1 cellular context compared by ENCODE assay signal in the genomic region with DNA sequence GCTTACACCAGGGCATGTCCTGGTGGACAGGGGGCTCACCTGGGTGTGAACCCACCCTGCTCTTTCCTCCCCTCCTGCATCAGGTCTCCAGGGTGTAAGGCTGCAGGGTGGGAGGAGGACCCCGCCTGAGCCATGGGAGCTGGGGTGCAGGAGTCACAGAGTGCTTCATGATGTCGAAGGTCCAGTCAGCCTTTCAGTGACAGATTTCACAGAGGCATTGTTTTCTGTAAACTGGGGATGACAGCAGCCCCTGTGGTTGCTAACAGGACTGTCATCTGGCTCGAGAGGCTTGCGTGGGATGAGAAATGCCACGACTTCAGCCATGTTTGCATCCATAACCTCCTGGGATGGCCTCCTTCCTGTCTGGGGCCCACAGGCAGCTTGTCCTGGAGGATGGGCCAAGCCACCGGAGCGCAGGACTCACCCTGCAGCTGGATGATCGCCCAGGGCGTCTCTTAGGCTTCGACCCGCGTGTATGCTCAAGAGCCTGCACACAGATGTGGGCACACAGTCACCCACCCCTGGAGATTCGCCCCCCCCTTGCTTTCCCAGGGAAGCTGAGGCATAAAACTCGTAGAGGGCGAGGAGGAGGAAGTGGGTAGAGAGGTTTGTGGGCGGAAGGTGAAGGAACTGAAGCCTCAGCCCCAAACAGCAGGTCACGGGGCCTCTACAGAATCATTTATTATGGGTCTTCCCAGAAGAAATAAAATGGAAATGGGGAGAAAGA.
TF ChIP-seq lines count a peak whose summit lies in the region.

No MANE protein-coding gene starts in this region.

TF ChIP-seq in HepG2, 621 proteins besides CTCF, POLR2A, EP300 and RAD21 (continues in another document):
- no peak for TF ChIP-seq PCBP1 (IDR thresholded peaks at IDR 0.05; ENCODE audit: borderline replicate concordance, low read depth, low read length)
- TF ChIP-seq FOSL2 (CRISPR knock-in tag; IDR thresholded peaks at IDR 0.05) = no peak
- TF ChIP-seq TEAD3 (CRISPR knock-in tag; optimal IDR thresholded peaks at IDR 0.05; ENCODE audit: borderline replicate concordance) = peak; percentile 38
- TF ChIP-seq, protein P1, sequence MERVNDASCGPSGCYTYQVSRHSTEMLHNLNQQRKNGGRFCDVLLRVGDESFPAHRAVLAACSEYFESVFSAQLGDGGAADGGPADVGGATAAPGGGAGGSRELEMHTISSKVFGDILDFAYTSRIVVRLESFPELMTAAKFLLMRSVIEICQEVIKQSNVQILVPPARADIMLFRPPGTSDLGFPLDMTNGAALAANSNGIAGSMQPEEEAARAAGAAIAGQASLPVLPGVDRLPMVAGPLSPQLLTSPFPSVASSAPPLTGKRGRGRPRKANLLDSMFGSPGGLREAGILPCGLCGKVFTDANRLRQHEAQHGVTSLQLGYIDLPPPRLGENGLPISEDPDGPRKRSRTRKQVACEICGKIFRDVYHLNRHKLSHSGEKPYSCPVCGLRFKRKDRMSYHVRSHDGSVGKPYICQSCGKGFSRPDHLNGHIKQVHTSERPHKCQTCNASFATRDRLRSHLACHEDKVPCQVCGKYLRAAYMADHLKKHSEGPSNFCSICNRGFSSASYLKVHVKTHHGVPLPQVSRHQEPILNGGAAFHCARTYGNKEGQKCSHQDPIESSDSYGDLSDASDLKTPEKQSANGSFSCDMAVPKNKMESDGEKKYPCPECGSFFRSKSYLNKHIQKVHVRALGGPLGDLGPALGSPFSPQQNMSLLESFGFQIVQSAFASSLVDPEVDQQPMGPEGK (CRISPR knock-in tag; IDR thresholded peaks at IDR 0.05) = 0 out of 2 replicates have a peak, but pooled peaks have one; percentile 13
- no peak for TF ChIP-seq FOXK2 (IDR thresholded peaks at IDR 0.05)
- TF ChIP-seq ZFP37 (CRISPR knock-in tag; IDR thresholded peaks at IDR 0.05; ENCODE audit: borderline replicate concordance) = no peak
- TF ChIP-seq, protein P2, sequence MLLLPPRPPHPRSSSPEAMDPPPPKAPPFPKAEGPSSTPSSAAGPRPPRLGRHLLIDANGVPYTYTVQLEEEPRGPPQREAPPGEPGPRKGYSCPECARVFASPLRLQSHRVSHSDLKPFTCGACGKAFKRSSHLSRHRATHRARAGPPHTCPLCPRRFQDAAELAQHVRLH (CRISPR knock-in tag; IDR thresholded peaks at IDR 0.05; ENCODE audit: borderline replicate concordance, low read depth) = no peak
- TF ChIP-seq ZNF367 (CRISPR knock-in tag; IDR thresholded peaks at IDR 0.05; ENCODE audit: borderline replicate concordance) = no peak
- TF ChIP-seq, protein P3, sequence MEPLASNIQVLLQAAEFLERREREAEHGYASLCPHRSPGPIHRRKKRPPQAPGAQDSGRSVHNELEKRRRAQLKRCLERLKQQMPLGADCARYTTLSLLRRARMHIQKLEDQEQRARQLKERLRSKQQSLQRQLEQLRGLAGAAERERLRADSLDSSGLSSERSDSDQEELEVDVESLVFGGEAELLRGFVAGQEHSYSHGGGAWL (CRISPR knock-in tag; IDR thresholded peaks at IDR 0.05) = 0 out of 2 replicates have a peak, but pooled peaks have one; percentile 26
- TF ChIP-seq YY1 (IDR thresholded peaks at IDR 0.05; ENCODE audit: insufficient read depth, insufficient replicate concordance, low read depth, low read length) = peak; percentile 57
- TF ChIP-seq MYC (CRISPR knock-in tag; IDR thresholded peaks at IDR 0.05; ENCODE audit: borderline replicate concordance) = peak; percentile 25; the same call in 1 of the 2 replicates
- no peak for TF ChIP-seq XRCC5 (optimal IDR thresholded peaks at IDR 0.05; ENCODE audit: low read length)
- 0 out of 2 replicates have a peak, but pooled peaks have one; percentile 36 for TF ChIP-seq ZNF572 (CRISPR knock-in tag; IDR thresholded peaks at IDR 0.05)
- 0 out of 2 replicates have a peak, but pooled peaks have one; percentile 13 for TF ChIP-seq ZNF263 (CRISPR knock-in tag; IDR thresholded peaks at IDR 0.05)
- 0 out of 2 replicates have a peak, but pooled peaks have one; percentile 18 for TF ChIP-seq ZMYM4 (CRISPR knock-in tag; IDR thresholded peaks at IDR 0.05)
- no peak for TF ChIP-seq ZNF556 (CRISPR knock-in tag; IDR thresholded peaks at IDR 0.05; ENCODE audit: borderline replicate concordance)
- TF ChIP-seq ARID2 (CRISPR knock-in tag; IDR thresholded peaks at IDR 0.05; ENCODE audit: borderline replicate concordance) = 0 out of 2 replicates have a peak, but pooled peaks have one; percentile 31
- TF ChIP-seq, protein P4, sequence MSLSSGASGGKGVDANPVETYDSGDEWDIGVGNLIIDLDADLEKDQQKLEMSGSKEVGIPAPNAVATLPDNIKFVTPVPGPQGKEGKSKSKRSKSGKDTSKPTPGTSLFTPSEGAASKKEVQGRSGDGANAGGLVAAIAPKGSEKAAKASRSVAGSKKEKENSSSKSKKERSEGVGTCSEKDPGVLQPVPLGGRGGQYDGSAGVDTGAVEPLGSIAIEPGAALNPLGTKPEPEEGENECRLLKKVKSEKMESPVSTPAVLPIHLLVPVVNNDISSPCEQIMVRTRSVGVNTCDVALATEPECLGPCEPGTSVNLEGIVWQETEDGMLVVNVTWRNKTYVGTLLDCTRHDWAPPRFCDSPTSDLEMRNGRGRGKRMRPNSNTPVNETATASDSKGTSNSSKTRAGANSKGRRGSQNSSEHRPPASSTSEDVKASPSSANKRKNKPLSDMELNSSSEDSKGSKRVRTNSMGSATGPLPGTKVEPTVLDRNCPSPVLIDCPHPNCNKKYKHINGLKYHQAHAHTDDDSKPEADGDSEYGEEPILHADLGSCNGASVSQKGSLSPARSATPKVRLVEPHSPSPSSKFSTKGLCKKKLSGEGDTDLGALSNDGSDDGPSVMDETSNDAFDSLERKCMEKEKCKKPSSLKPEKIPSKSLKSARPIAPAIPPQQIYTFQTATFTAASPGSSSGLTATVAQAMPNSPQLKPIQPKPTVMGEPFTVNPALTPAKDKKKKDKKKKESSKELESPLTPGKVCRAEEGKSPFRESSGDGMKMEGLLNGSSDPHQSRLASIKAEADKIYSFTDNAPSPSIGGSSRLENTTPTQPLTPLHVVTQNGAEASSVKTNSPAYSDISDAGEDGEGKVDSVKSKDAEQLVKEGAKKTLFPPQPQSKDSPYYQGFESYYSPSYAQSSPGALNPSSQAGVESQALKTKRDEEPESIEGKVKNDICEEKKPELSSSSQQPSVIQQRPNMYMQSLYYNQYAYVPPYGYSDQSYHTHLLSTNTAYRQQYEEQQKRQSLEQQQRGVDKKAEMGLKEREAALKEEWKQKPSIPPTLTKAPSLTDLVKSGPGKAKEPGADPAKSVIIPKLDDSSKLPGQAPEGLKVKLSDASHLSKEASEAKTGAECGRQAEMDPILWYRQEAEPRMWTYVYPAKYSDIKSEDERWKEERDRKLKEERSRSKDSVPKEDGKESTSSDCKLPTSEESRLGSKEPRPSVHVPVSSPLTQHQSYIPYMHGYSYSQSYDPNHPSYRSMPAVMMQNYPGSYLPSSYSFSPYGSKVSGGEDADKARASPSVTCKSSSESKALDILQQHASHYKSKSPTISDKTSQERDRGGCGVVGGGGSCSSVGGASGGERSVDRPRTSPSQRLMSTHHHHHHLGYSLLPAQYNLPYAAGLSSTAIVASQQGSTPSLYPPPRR (CRISPR knock-in tag; IDR thresholded peaks at IDR 0.05; ENCODE audit: borderline replicate concordance) = no peak
- TF ChIP-seq ZFX (CRISPR knock-in tag; IDR thresholded peaks at IDR 0.05; ENCODE audit: low read depth) = 0 out of 2 replicates have a peak, but pooled peaks have one; percentile 18
- TF ChIP-seq NONO (IDR thresholded peaks at IDR 0.05) = no peak
- TF ChIP-seq NONO (CRISPR knock-in tag; conservative IDR thresholded peaks at IDR 0.05) = 0 out of 2 replicates have a peak, but pooled peaks have one; percentile 3
- no peak for TF ChIP-seq ZNF230 (CRISPR knock-in tag; IDR thresholded peaks at IDR 0.05)
- no peak for TF ChIP-seq ZNF331 (CRISPR knock-in tag; IDR thresholded peaks at IDR 0.05)
- TF ChIP-seq KAT8 (CRISPR knock-in tag; IDR thresholded peaks at IDR 0.05) = 0 out of 2 replicates have a peak, but pooled peaks have one; percentile 7
- peak; percentile 60; the same call in 1 of the 2 replicates for TF ChIP-seq HOXA3 (CRISPR knock-in tag; IDR thresholded peaks at IDR 0.05)
- TF ChIP-seq NR3C1 (CRISPR knock-in tag; IDR thresholded peaks at IDR 0.05) = no peak
- peak; percentile 31; the same call in 1 of the 2 replicates for TF ChIP-seq ZBTB7B (CRISPR knock-in tag; IDR thresholded peaks at IDR 0.05)
- TF ChIP-seq KDM2A (CRISPR knock-in tag; IDR thresholded peaks at IDR 0.05; ENCODE audit: borderline replicate concordance, low read depth) = peak; percentile 33; the same call in 1 of the 2 replicates
- TF ChIP-seq ZNF883 (CRISPR knock-in tag; IDR thresholded peaks at IDR 0.05; ENCODE audit: not compliant biosample characterization) = no peak
- TF ChIP-seq, protein P5, sequence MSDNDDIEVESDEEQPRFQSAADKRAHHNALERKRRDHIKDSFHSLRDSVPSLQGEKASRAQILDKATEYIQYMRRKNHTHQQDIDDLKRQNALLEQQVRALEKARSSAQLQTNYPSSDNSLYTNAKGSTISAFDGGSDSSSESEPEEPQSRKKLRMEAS (IDR thresholded peaks at IDR 0.05) = 0 out of 2 replicates have a peak, but pooled peaks have one; percentile 19
- TF ChIP-seq ARNT (IDR thresholded peaks at IDR 0.05) = no peak
- no peak for TF ChIP-seq JUND (CRISPR knock-in tag; IDR thresholded peaks at IDR 0.05)
- TF ChIP-seq, protein P6, sequence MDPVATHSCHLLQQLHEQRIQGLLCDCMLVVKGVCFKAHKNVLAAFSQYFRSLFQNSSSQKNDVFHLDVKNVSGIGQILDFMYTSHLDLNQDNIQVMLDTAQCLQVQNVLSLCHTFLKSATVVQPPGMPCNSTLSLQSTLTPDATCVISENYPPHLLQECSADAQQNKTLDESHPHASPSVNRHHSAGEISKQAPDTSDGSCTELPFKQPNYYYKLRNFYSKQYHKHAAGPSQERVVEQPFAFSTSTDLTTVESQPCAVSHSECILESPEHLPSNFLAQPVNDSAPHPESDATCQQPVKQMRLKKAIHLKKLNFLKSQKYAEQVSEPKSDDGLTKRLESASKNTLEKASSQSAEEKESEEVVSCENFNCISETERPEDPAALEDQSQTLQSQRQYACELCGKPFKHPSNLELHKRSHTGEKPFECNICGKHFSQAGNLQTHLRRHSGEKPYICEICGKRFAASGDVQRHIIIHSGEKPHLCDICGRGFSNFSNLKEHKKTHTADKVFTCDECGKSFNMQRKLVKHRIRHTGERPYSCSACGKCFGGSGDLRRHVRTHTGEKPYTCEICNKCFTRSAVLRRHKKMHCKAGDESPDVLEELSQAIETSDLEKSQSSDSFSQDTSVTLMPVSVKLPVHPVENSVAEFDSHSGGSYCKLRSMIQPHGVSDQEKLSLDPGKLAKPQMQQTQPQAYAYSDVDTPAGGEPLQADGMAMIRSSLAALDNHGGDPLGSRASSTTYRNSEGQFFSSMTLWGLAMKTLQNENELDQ (CRISPR knock-in tag; IDR thresholded peaks at IDR 0.05; ENCODE audit: borderline replicate concordance) = no peak
- TF ChIP-seq, protein P7, sequence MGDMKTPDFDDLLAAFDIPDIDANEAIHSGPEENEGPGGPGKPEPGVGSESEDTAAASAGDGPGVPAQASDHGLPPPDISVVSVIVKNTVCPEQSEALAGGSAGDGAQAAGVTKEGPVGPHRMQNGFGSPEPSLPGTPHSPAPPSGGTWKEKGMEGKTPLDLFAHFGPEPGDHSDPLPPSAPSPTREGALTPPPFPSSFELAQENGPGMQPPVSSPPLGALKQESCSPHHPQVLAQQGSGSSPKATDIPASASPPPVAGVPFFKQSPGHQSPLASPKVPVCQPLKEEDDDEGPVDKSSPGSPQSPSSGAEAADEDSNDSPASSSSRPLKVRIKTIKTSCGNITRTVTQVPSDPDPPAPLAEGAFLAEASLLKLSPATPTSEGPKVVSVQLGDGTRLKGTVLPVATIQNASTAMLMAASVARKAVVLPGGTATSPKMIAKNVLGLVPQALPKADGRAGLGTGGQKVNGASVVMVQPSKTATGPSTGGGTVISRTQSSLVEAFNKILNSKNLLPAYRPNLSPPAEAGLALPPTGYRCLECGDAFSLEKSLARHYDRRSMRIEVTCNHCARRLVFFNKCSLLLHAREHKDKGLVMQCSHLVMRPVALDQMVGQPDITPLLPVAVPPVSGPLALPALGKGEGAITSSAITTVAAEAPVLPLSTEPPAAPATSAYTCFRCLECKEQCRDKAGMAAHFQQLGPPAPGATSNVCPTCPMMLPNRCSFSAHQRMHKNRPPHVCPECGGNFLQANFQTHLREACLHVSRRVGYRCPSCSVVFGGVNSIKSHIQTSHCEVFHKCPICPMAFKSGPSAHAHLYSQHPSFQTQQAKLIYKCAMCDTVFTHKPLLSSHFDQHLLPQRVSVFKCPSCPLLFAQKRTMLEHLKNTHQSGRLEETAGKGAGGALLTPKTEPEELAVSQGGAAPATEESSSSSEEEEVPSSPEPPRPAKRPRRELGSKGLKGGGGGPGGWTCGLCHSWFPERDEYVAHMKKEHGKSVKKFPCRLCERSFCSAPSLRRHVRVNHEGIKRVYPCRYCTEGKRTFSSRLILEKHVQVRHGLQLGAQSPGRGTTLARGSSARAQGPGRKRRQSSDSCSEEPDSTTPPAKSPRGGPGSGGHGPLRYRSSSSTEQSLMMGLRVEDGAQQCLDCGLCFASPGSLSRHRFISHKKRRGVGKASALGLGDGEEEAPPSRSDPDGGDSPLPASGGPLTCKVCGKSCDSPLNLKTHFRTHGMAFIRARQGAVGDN (CRISPR knock-in tag; IDR thresholded peaks at IDR 0.05) = peak; percentile 60
- TF ChIP-seq GABPB1 (CRISPR knock-in tag; IDR thresholded peaks at IDR 0.05) = peak; percentile 6; the same call in 1 of the 2 replicates
- TF ChIP-seq, protein P8, sequence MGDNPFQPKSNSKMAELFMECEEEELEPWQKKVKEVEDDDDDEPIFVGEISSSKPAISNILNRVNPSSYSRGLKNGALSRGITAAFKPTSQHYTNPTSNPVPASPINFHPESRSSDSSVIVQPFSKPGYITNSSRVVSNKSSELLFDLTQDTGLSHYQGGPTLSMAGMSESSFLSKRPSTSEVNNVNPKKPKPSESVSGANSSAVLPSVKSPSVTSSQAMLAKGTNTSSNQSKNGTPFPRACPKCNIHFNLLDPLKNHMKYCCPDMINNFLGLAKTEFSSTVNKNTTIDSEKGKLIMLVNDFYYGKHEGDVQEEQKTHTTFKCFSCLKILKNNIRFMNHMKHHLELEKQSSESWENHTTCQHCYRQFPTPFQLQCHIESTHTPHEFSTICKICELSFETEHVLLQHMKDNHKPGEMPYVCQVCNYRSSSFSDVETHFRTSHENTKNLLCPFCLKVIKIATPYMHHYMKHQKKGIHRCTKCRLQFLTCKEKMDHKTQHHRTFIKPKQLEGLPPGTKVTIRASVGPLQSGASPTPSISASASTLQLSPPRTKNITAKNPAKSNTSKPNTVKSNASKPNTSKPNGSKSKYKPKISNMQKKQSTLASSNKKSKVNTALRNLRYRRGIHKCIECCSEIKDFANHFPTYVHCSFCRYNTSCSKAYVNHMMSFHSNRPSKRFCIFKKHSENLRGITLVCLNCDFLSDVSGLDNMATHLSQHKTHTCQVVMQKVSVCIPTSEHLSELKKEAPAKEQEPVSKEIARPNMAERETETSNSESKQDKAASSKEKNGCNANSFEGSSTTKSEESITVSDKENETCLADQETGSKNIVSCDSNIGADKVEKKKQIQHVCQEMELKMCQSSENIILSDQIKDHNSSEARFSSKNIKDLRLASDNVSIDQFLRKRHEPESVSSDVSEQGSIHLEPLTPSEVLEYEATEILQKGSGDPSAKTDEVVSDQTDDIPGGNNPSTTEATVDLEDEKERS (CRISPR knock-in tag; IDR thresholded peaks at IDR 0.05) = no peak
- TF ChIP-seq HNRNPK (IDR thresholded peaks at IDR 0.05; ENCODE audit: low read depth, low read length, poor library complexity, severe bottlenecking) = no peak
- peak; percentile 4; the same call in 1 of the 2 replicates for TF ChIP-seq NR2F2 (IDR thresholded peaks at IDR 0.05; ENCODE audit: borderline replicate concordance, low read depth)
- no peak for TF ChIP-seq MED8 (CRISPR knock-in tag; IDR thresholded peaks at IDR 0.05; ENCODE audit: insufficient replicate concordance)
